ENCODE assay signal across 1 cellular context in genomic region chr2:158998486-158999248, GRCh38.
TF ChIP-seq lines count a peak whose summit lies in the region.

No MANE protein-coding gene starts in this region.

TF ChIP-seq in H1, 55 proteins besides CTCF, POLR2A, EP300 and RAD21:
- no peak for TF ChIP-seq JUND (IDR thresholded peaks at IDR 0.05; ENCODE audit: low read length)
- no peak for TF ChIP-seq ATF3 (IDR thresholded peaks at IDR 0.05; ENCODE audit: insufficient read depth, low read depth, low read length)
- TF ChIP-seq RFX5 (IDR thresholded peaks at IDR 0.05; ENCODE audit: borderline replicate concordance, low read depth, low read length): no peak
- TF ChIP-seq CREB1 (IDR thresholded peaks at IDR 0.05): no peak
- no peak for TF ChIP-seq GTF2F1 (IDR thresholded peaks at IDR 0.05; ENCODE audit: borderline replicate concordance, low read depth, low read length)
- TF ChIP-seq CHD1 (IDR thresholded peaks at IDR 0.05; ENCODE audit: low read depth, low read length): no peak
- no peak for TF ChIP-seq NRF1 (IDR thresholded peaks at IDR 0.05; ENCODE audit: low read depth, low read length)
